In the genomic region with DNA sequence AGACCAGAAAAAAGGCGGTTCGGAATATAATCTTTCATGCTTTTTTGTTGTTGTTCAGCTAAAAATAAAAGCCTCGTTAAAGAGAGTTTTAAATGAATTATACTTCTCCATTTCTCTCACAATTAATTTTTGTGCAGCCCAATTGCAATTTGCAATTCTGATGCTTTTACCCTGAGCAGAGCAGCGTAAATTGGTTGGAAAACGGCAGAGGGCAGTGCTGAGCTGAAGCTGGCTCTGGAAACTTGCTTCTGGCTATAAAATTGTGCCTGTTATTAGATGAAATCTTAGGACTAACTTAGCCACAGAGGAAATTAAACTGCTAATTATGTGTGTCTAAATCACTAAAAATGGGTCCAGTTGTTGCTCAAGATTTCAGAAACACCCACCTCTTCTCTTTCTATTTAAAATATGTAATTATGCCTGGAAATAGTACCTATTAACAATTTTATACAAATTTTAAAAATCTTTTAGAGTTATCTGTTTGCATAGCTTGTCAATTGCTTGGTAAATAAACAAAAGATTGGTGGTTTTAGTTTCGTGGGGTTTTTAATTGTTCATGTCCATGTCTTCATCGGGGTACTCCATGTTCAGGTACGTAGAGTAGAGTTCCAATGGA, we compare ENCODE assay signal across 1 cellular context.
TF ChIP-seq lines count a peak whose summit lies in the region.

No MANE protein-coding gene starts in this region.

TF ChIP-seq in H1, 55 proteins besides CTCF, POLR2A, EP300 and RAD21 (continued from another document):
- TF ChIP-seq, protein P1, sequence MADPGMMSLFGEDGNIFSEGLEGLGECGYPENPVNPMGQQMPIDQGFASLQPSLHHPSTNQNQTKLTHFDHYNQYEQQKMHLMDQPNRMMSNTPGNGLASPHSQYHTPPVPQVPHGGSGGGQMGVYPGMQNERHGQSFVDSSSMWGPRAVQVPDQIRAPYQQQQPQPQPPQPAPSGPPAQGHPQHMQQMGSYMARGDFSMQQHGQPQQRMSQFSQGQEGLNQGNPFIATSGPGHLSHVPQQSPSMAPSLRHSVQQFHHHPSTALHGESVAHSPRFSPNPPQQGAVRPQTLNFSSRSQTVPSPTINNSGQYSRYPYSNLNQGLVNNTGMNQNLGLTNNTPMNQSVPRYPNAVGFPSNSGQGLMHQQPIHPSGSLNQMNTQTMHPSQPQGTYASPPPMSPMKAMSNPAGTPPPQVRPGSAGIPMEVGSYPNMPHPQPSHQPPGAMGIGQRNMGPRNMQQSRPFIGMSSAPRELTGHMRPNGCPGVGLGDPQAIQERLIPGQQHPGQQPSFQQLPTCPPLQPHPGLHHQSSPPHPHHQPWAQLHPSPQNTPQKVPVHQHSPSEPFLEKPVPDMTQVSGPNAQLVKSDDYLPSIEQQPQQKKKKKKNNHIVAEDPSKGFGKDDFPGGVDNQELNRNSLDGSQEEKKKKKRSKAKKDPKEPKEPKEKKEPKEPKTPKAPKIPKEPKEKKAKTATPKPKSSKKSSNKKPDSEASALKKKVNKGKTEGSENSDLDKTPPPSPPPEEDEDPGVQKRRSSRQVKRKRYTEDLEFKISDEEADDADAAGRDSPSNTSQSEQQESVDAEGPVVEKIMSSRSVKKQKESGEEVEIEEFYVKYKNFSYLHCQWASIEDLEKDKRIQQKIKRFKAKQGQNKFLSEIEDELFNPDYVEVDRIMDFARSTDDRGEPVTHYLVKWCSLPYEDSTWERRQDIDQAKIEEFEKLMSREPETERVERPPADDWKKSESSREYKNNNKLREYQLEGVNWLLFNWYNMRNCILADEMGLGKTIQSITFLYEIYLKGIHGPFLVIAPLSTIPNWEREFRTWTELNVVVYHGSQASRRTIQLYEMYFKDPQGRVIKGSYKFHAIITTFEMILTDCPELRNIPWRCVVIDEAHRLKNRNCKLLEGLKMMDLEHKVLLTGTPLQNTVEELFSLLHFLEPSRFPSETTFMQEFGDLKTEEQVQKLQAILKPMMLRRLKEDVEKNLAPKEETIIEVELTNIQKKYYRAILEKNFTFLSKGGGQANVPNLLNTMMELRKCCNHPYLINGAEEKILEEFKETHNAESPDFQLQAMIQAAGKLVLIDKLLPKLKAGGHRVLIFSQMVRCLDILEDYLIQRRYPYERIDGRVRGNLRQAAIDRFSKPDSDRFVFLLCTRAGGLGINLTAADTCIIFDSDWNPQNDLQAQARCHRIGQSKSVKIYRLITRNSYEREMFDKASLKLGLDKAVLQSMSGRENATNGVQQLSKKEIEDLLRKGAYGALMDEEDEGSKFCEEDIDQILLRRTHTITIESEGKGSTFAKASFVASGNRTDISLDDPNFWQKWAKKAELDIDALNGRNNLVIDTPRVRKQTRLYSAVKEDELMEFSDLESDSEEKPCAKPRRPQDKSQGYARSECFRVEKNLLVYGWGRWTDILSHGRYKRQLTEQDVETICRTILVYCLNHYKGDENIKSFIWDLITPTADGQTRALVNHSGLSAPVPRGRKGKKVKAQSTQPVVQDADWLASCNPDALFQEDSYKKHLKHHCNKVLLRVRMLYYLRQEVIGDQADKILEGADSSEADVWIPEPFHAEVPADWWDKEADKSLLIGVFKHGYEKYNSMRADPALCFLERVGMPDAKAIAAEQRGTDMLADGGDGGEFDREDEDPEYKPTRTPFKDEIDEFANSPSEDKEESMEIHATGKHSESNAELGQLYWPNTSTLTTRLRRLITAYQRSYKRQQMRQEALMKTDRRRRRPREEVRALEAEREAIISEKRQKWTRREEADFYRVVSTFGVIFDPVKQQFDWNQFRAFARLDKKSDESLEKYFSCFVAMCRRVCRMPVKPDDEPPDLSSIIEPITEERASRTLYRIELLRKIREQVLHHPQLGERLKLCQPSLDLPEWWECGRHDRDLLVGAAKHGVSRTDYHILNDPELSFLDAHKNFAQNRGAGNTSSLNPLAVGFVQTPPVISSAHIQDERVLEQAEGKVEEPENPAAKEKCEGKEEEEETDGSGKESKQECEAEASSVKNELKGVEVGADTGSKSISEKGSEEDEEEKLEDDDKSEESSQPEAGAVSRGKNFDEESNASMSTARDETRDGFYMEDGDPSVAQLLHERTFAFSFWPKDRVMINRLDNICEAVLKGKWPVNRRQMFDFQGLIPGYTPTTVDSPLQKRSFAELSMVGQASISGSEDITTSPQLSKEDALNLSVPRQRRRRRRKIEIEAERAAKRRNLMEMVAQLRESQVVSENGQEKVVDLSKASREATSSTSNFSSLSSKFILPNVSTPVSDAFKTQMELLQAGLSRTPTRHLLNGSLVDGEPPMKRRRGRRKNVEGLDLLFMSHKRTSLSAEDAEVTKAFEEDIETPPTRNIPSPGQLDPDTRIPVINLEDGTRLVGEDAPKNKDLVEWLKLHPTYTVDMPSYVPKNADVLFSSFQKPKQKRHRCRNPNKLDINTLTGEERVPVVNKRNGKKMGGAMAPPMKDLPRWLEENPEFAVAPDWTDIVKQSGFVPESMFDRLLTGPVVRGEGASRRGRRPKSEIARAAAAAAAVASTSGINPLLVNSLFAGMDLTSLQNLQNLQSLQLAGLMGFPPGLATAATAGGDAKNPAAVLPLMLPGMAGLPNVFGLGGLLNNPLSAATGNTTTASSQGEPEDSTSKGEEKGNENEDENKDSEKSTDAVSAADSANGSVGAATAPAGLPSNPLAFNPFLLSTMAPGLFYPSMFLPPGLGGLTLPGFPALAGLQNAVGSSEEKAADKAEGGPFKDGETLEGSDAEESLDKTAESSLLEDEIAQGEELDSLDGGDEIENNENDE (IDR thresholded peaks at IDR 0.05; ENCODE audit: insufficient replicate concordance, low read length): no peak
- no peak for TF ChIP-seq TCF12 (IDR thresholded peaks at IDR 0.05; ENCODE audit: low read depth, low read length)
- TF ChIP-seq TAF1 (IDR thresholded peaks at IDR 0.05; ENCODE audit: low read depth, low read length): no peak
- no peak for TF ChIP-seq BACH1 (IDR thresholded peaks at IDR 0.05; ENCODE audit: low read length)
- TF ChIP-seq SP2 (IDR thresholded peaks at IDR 0.05; ENCODE audit: low read length): no peak
- no peak for TF ChIP-seq SIRT6 (IDR thresholded peaks at IDR 0.05; ENCODE audit: low read length)
